Comparison of ENCODE assay signal across 33 cellular contexts in genomic region chr11:73233704-73234402, GRCh38. TPM values are rescaled to one million over a fixed set of nuclear protein-coding genes. Genes with fewer than 3 reads are reported as not detected.
DNase-seq lines count a peak whose midpoint lies in the region; ATAC-seq and TF ChIP-seq lines count a peak whose summit lies in the region.
"Had no signal": no experiment of that assay in that cellular context is flagged by ENCODE, and none has a peak within 500 bp of the region (broad histone marks: within the 10 kb centered on the region; RNA-seq: fewer than 3 reads in every experiment).

No MANE protein-coding gene starts in this region.

- no peak for ATAC-seq in HG02938 (IDR thresholded peaks at IDR 0.05; ENCODE audit: unreplicated experiment)
- ATAC-seq: esophagus mucosa; gastroesophageal sphincter; left ventricle myocardium superior; naive thymus-derived CD4-positive, alpha-beta T cell had no signal

- H2AFZ ChIP-seq in H9 (ENCODE audit: low read length): no peak overlapping the region

- H4K5ac ChIP-seq in H9 (ENCODE audit: insufficient read length, low read depth, low read length): no peak overlapping the region

- H2BK12ac ChIP-seq in H9 (ENCODE audit: insufficient read length, low read depth, low read length): no peak overlapping the region

- H3K4me1 ChIP-seq in H9 (ENCODE audit: insufficient read depth, low read length) (peaks cover 2% of the 10 kb centered on the region; the same call in 1 of the 2 replicates), adipocyte (ENCODE audit: control insufficient read depth, insufficient read depth, low read length) (peaks cover 5% of the 10 kb centered on the region)
- H3K4me1 ChIP-seq: colonic mucosa had no signal

- no CpG with 5 or more reads among the region's 16 CpGs for WGBS in H9 (ENCODE audit: extremely low coverage, insufficient read length, low lambda C conversion rate)

- no peak overlapping the region for H3K18ac ChIP-seq in H9 (ENCODE audit: insufficient read length, low read depth, low read length)

- H3K9me3 ChIP-seq in H9 (ENCODE audit: control insufficient read depth, low read depth, low read length) (no peaks in the 10 kb centered on the region), adipocyte (ENCODE audit: control insufficient read depth, low read length) (no peaks in the 10 kb centered on the region)
- H3K9me3 ChIP-seq: BLaER1 treated with 17β-estradiol and CSF1 and Interleukin-3, amounts not matched to agents 10 nM and 100 nM; colonic mucosa; gastroesophageal sphincter; upper lobe of left lung had no signal

- H3K14ac ChIP-seq in H9 (ENCODE audit: insufficient read depth, low read length): no peak overlapping the region; the same call in 1 of the 2 replicates

- H3K4me1 Mint-ChIP-seq in H9: peaks cover 10 to 15% of the 10 kb centered on the region in 2 experiments
- H3K4me1 Mint-ChIP-seq: immature natural killer cell had no signal

- H3K36me3 ChIP-seq in adipocyte (ENCODE audit: control insufficient read depth, insufficient read depth, low read length, severe bottlenecking): no peaks in the 10 kb centered on the region
- H3K36me3 ChIP-seq: BLaER1 treated with 17β-estradiol and CSF1 and Interleukin-3, amounts not matched to agents 10 nM and 100 nM; brain microvascular endothelial cell; colonic mucosa; gastroesophageal sphincter had no signal

- no peak overlapping the region for H4K8ac ChIP-seq in H9 (replicated peaks; ENCODE audit: insufficient read length, low read depth, low read length)

- TF ChIP-seq CTCF in H9 (conservative IDR thresholded peaks at IDR 0.05): no peak
- no peak for TF ChIP-seq CTCF in fibroblast of villous mesenchyme (IDR thresholded peaks at IDR 0.05; ENCODE audit: insufficient read depth, low read depth, low read length)

- no peaks in the 10 kb centered on the region for H4K20me1 ChIP-seq in H9 (ENCODE audit: control insufficient read depth, insufficient read depth, insufficient read length)
- H4K20me1 ChIP-seq: BLaER1 treated with 17β-estradiol and CSF1 and Interleukin-3, amounts not matched to agents 10 nM and 100 nM had no signal

- H3K4me3 ChIP-seq in adipocyte (ENCODE audit: low read length) (no peak overlapping the region), fibroblast of villous mesenchyme (ENCODE audit: low read depth, low read length) (no peak overlapping the region)
- H3K4me3 ChIP-seq: BLaER1 treated with 17β-estradiol and CSF1 and Interleukin-3, amounts not matched to agents 10 nM and 100 nM; colonic mucosa; gastroesophageal sphincter; upper lobe of left lung had no signal

- no peak overlapping the region for H3K27ac Mint-ChIP-seq in H9
- H3K27ac Mint-ChIP-seq: immature natural killer cell; naive thymus-derived CD4-positive, alpha-beta T cell had no signal

- H3K36me3 Mint-ChIP-seq in H9 (ENCODE audit: insufficient read depth in 1 of 3, low read depth in 3 of 3): no peaks in the 10 kb centered on the region
- H3K36me3 Mint-ChIP-seq: immature natural killer cell; naive thymus-derived CD4-positive, alpha-beta T cell had no signal

- no peak overlapping the region for H2BK5ac ChIP-seq in H9 (ENCODE audit: insufficient read length, low read length)

- no peaks in the 10 kb centered on the region; the same call in 1 of the 2 replicates for H3K27me3 Mint-ChIP-seq in H9 (ENCODE audit: low read depth)

- no peak overlapping the region for H3K23ac ChIP-seq in H9 (ENCODE audit: insufficient read length, low read depth, low read length)

- no peak overlapping the region for H3K27ac ChIP-seq in H9 (ENCODE audit: insufficient read length, low read depth, low read length)
- H3K27ac ChIP-seq: BLaER1 treated with 17β-estradiol and CSF1 and Interleukin-3, amounts not matched to agents 10 nM and 100 nM; brain microvascular endothelial cell; colonic mucosa; gastroesophageal sphincter; KMS-11; RWPE1; upper lobe of left lung had no signal

- no peak overlapping the region for H2BK15ac ChIP-seq in H9 (ENCODE audit: low read depth, low read length)

- H3K4me2 ChIP-seq in H9 (ENCODE audit: insufficient read depth, insufficient read length, low read length): no peak overlapping the region
- H3K4me2 ChIP-seq: KMS-11 had no signal

- H3T11ph ChIP-seq in H9 (ENCODE audit: low read length): no peak overlapping the region

- no peak overlapping the region for H2AK5ac ChIP-seq in H9 (ENCODE audit: insufficient read length, low read length)

- no peak overlapping the region for H2BK120ac ChIP-seq in H9 (ENCODE audit: low read depth, low read length, poor library complexity, severe bottlenecking)

- H3K4me3 Mint-ChIP-seq in H9: no peak overlapping the region
- H3K4me3 Mint-ChIP-seq: immature natural killer cell; naive thymus-derived CD4-positive, alpha-beta T cell had no signal

- H3K4ac ChIP-seq in H9 (ENCODE audit: low read depth, low read length): no peak overlapping the region

- H3K9ac ChIP-seq in H9 (ENCODE audit: extremely low read depth, insufficient read length, low read length) (no peak overlapping the region), adipocyte (ENCODE audit: low read length) (no peak overlapping the region)
- H3K9ac ChIP-seq: BLaER1 treated with 17β-estradiol and CSF1 and Interleukin-3, amounts not matched to agents 10 nM and 100 nM; KMS-11 had no signal

- no peaks in the 10 kb centered on the region for H3K9me3 Mint-ChIP-seq in H9
- H3K9me3 Mint-ChIP-seq: immature natural killer cell; naive thymus-derived CD4-positive, alpha-beta T cell had no signal

- H3K56ac ChIP-seq in H9 (ENCODE audit: insufficient read length, low read depth, low read length): no peak overlapping the region

- DNase-seq in H9: peak; percentile 29
- peak; percentile 40 for DNase-seq in adipocyte (ENCODE audit: low read depth)
- DNase-seq in fibroblast of villous mesenchyme (ENCODE audit: low read depth): peak; percentile 35
- peak; percentile 57 for DNase-seq in posterior vena cava (ENCODE audit: low spot score)
- DNase-seq in UCSD-AML1 (lab: John Stamatoyannopoulos, UW; ENCODE audit: unreplicated experiment): no peak
- DNase-seq in effector CD4-positive, alpha-beta T cell: no peak
- DNase-seq: activated CD4-positive, alpha-beta T cell treated with anti-CD3 and anti-CD28 coated beads for 4 hours; activated gamma-delta T cell; activated T-cell treated with anti-CD3 and anti-CD28 coated beads for 4 hours; brain microvascular endothelial cell; colonic mucosa; DND-41; HCEC 1CT; hippocampal formation; immature natural killer cell; left ventricle myocardium superior; midbrain; naive thymus-derived CD4-positive, alpha-beta T cell; NCI-H1417; NCI-H2029 treated with DMSO at 0.1 percent for 48 hours; NCI-H226; NCI-H748 treated with DMSO at 0.1 percent for 48 hours; nucleus accumbens; small intestine; stimulated activated CD4-positive, alpha-beta T cell treated with anti-CD3 and anti-CD28 coated beads, Interleukin-1b, Interleukin-23, amount 100 ng/mL, for 48 hours had no signal

- no peaks in the 10 kb centered on the region for H3K23me2 ChIP-seq in H9 (ENCODE audit: insufficient read length, low read depth, low read length, poor library complexity, severe bottlenecking)

- intact Hi-C loops in posterior vena cava (cut with DNase I): no loop called here

- H4K91ac ChIP-seq in H9 (ENCODE audit: insufficient read length, low read depth, low read length): no peak overlapping the region

- H3K79me1 ChIP-seq in H9 (ENCODE audit: insufficient read depth, low read depth, low read length, poor library complexity, severe bottlenecking): no peaks in the 10 kb centered on the region

- H3K27me3 ChIP-seq in H9 (ENCODE audit: insufficient read depth, low read length) (no peaks in the 10 kb centered on the region), adipocyte (replicated peaks; ENCODE audit: control insufficient read depth, insufficient read depth, low read length) (peaks cover 8% of the 10 kb centered on the region)
- H3K27me3 ChIP-seq: BLaER1 treated with 17β-estradiol and CSF1 and Interleukin-3, amounts not matched to agents 10 nM and 100 nM; brain microvascular endothelial cell; colonic mucosa; gastroesophageal sphincter; upper lobe of left lung had no signal

- no peaks in the 10 kb centered on the region for H3K79me2 ChIP-seq in H9 (ENCODE audit: insufficient read depth, low read length)

- no peak overlapping the region for H2BK20ac ChIP-seq in H9 (ENCODE audit: low read depth, low read length, poor library complexity, severe bottlenecking)

RNA-seq across cellular contexts. Expression of gene P2RY2, which starts 15.8 kb away (rescaled TPM):
- total RNA-seq in H9 (2021): 0.26 and 0.35 TPM in 2 replicates
- total RNA-seq in fibroblast of villous mesenchyme: under 0.01 TPM in 1 of 2 replicates, not detected in the other
- 1 to 10 TPM in 1 of 2 donors, under 1 TPM in 1; 0.74 to 3.1 TPM for total RNA-seq in posterior vena cava

RNA-seq across cellular contexts. Expression of gene P2RY6, which starts 38.3 kb away (rescaled TPM):
- total RNA-seq in H9 (2021) (not detected in 2 replicates), fibroblast of villous mesenchyme (0.32 TPM in 1 of 2 replicates, not detected in the other), posterior vena cava (1 to 10 TPM; 2.5 to 4.9 TPM)
- total RNA-seq: T-helper 2 cell treated with Interferon-gamma antibody and Interleukin-4, amounts not matched to agents 100 ng/mL and 5 ng/mL, for 36 hours had no signal

Comparison
In these comparisons a context has a peak if more than half of its experiments do, and no peak if none do; other contexts are left out.
1. DNase-seq: peak in H9 (single experiment), adipocyte (single experiment), fibroblast of villous mesenchyme (single experiment) and posterior vena cava (single experiment); none in UCSD-AML1 (single experiment) and effector CD4-positive, alpha-beta T cell (single experiment).